In genomic region chr16:81861915-81862314, GRCh38 we compare ENCODE assay signal across 23 cellular contexts.
DNase-seq lines count a peak whose midpoint lies in the region; ATAC-seq, FAIRE-seq and TF ChIP-seq lines count a peak whose summit lies in the region.
"Had no signal": no experiment of that assay in that cellular context is flagged by ENCODE, and none has a peak within 500 bp of the region (broad histone marks: within the 10 kb centered on the region; RNA-seq: fewer than 3 reads in every experiment).

No MANE protein-coding gene starts in this region.

- CTCF ChIA-PET in HepG2 (lab: Yijun Ruan, JAX; ENCODE audit: low intra/inter-chr PET ratio, low total read pairs) = no interaction called here

- FAIRE-seq in HepG2 (lab: Jason Lieb, UNC) = no peak
- FAIRE-seq: bronchial epithelial cell, HTR-8/SVneo had no signal

- H3K4ac ChIP-seq in neuronal stem cell (ENCODE audit: low read length) = no peak overlapping the region

- H3K4me3 ChIP-seq in right lobe of liver = no peak overlapping the region
- no peak overlapping the region for H3K4me3 ChIP-seq in HepG2 (replicated peaks in 1 of 3; ENCODE audit: insufficient read depth in 1 of 3, low read depth in 2 of 3, low read length in 3 of 3)
- H3K4me3 ChIP-seq in esophagus muscularis mucosa = no peak overlapping the region
- no peak overlapping the region for H3K4me3 ChIP-seq in neutrophil (ENCODE audit: low read depth in 1 of 2, low read length in 1 of 2)
- H3K4me3 ChIP-seq in aorta (ENCODE audit: low read length in 2 of 2) = no peak overlapping the region
- H3K4me3 ChIP-seq in neuronal stem cell (ENCODE audit: low read length in 2 of 2) = no peak overlapping the region
- H3K4me3 ChIP-seq: dorsolateral prefrontal cortex had no signal

- peaks cover 13% of the 10 kb centered on the region for H3K4me1 Mint-ChIP-seq in type B pancreatic cell (ENCODE audit: unreplicated experiment)
- H3K4me1 Mint-ChIP-seq: CD4-positive, CD25-positive, alpha-beta regulatory T cell had no signal

- intact Hi-C loops in right lobe of liver (cut with DNase I) (no loop called here), HepG2 (cut with micrococcal nuclease; ENCODE audit: unreplicated experiment) (no loop called here), esophagus muscularis mucosa (cut with DNase I) (no loop called here), aorta (cut with DNase I) (no loop called here)

- H3K36me3 Mint-ChIP-seq in type B pancreatic cell = no peaks in the 10 kb centered on the region
- H3K36me3 Mint-ChIP-seq: activated naive CD8-positive, alpha-beta T cell treated with anti-CD3 and anti-CD28 coated beads, Interleukin-2, amount 10 ng/mL, durations not matched to agents 7 days and 5 days; CD4-positive, CD25-positive, alpha-beta regulatory T cell had no signal

- H3K4me2 ChIP-seq in HepG2 (ENCODE audit: low read depth, low read length) (no peak overlapping the region), neuronal stem cell (ENCODE audit: insufficient read depth, low read length, poor library complexity, severe bottlenecking) (no peak overlapping the region)

- no peaks in the 10 kb centered on the region for H3K79me2 ChIP-seq in HepG2 (ENCODE audit: insufficient read depth, low read length)

- DNase-seq in right lobe of liver (no peak), HepG2 (ENCODE audit: low spot score) (no peak), esophagus muscularis mucosa (ENCODE audit: extremely low spot score) (no peak), aorta (no peak), neuronal stem cell (ENCODE audit: low spot score) (no peak), type B pancreatic cell (ENCODE audit: extremely low spot score, unreplicated experiment) (no peak), activated gamma-delta T cell treated with Interleukin-2 at 50 U/mL for 16 hours (no peak)
- DNase-seq: activated naive CD8-positive, alpha-beta T cell treated with anti-CD3 and anti-CD28 coated beads, Interleukin-2, amount 10 ng/mL, durations not matched to agents 7 days and 5 days; CD4-positive, CD25-positive, alpha-beta regulatory T cell; dorsolateral prefrontal cortex; hypothalamus; kidney glomerular epithelial cell; NCI-H1694; NK-92 treated with Interleukin-12 subunit alpha and Interleukin-12 subunit beta, amount 100 ng/mL, for 24 hours; SHP77; stimulated activated CD4-positive, alpha-beta T cell treated with anti-CD3 and anti-CD28 coated beads, Interleukin-12 subunit alpha, Interleukin-12 subunit beta, amount 100 ng/mL, for 4 hours; stimulated activated naive CD4-positive, alpha-beta T cell had no signal

- no peak overlapping the region for H2BK12ac ChIP-seq in neuronal stem cell (ENCODE audit: low read length)

- H3K27me3 Mint-ChIP-seq in type B pancreatic cell = peaks cover 3% of the 10 kb centered on the region
- H3K27me3 Mint-ChIP-seq: activated naive CD8-positive, alpha-beta T cell treated with anti-CD3 and anti-CD28 coated beads, Interleukin-2, amount 10 ng/mL, durations not matched to agents 7 days and 5 days had no signal

- POLR2A ChIA-PET in HepG2 (lab: Yijun Ruan, JAX) = no interaction called here

- H3K18ac ChIP-seq in neuronal stem cell (ENCODE audit: low read length) = no peak overlapping the region

- no TSS peak for BruUV-seq in HepG2 (replicated peaks; lab: Mats Ljungman, UMichigan)

- H3K9me3 ChIP-seq in right lobe of liver (no peaks in the 10 kb centered on the region), HepG2 (ENCODE audit: low read length) (no peaks in the 10 kb centered on the region), esophagus muscularis mucosa (no peaks in the 10 kb centered on the region), neutrophil (no peaks in the 10 kb centered on the region), aorta (ENCODE audit: control insufficient read depth, low read length) (peaks cover 4% of the 10 kb centered on the region), neuronal stem cell (replicated peaks in 1 of 2; ENCODE audit: control insufficient read depth in 2 of 2, insufficient read depth in 1 of 2, low read depth in 1 of 2, low read length in 2 of 2) (no peaks in the 10 kb centered on the region)

- in situ Hi-C loops in HepG2 (cut with HindIII; ENCODE audit: extremely low pct_ligation_motif_present, low pct_unique_long_range_greater_than_20kb) = no loop called here

- no peak overlapping the region for H2BK5ac ChIP-seq in neuronal stem cell (ENCODE audit: low read length)

- TF ChIP-seq RAD21 in HepG2 (CRISPR knock-in tag; IDR thresholded peaks at IDR 0.05) = no peak

- H3K14ac ChIP-seq in neuronal stem cell (ENCODE audit: low read length) = no peak overlapping the region

- H3K36me3 ChIP-seq in right lobe of liver (no peaks in the 10 kb centered on the region), HepG2 (replicated peaks in 1 of 2; ENCODE audit: control insufficient read depth in 1 of 2, insufficient read depth in 2 of 2, low read length in 2 of 2) (no peaks in the 10 kb centered on the region), esophagus muscularis mucosa (peaks cover 0 to 3% (median 0%) of the 10 kb centered on the region in 4 donors), neutrophil (peaks cover 56% of the 10 kb centered on the region), aorta (ENCODE audit: control insufficient read depth in 1 of 2, insufficient read depth in 2 of 2, low read length in 1 of 2) (no peaks in the 10 kb centered on the region), neuronal stem cell (replicated peaks in 1 of 2; ENCODE audit: control insufficient read depth in 2 of 2, insufficient read depth in 2 of 2, low read length in 2 of 2) (no peaks in the 10 kb centered on the region)

- H2AFZ ChIP-seq in HepG2 (ENCODE audit: low read length) (no peak overlapping the region), neuronal stem cell (ENCODE audit: low read length) (no peak overlapping the region)

- ATAC-seq in right lobe of liver (peak in 3 of 4 donors; percentile 19 to 24 (median 21)), HepG2 (no peak; the same call in 2 of the 3 replicates), aorta (ENCODE audit: low FRiP score) (peak; percentile 77)

- no peaks in the 10 kb centered on the region for H3K27me3 ChIP-seq in right lobe of liver
- H3K27me3 ChIP-seq in HepG2 (ENCODE audit: control insufficient read depth in 1 of 2, insufficient read depth in 2 of 2, low read length in 2 of 2) = peaks cover 6 to 44% of the 10 kb centered on the region in 2 experiments; a peak in 4 of 5 replicates
- peaks cover 0 to 62% (median 0%) of the 10 kb centered on the region in 4 donors for H3K27me3 ChIP-seq in esophagus muscularis mucosa
- H3K27me3 ChIP-seq in neutrophil = no peaks in the 10 kb centered on the region
- no peaks in the 10 kb centered on the region for H3K27me3 ChIP-seq in aorta (ENCODE audit: control insufficient read depth in 1 of 2, insufficient read depth in 2 of 2, low read length in 1 of 2)
- peaks cover 0 to 13% (median 0%) of the 10 kb centered on the region in 3 experiments for H3K27me3 ChIP-seq in neuronal stem cell (ENCODE audit: control insufficient read depth in 3 of 3, insufficient read depth in 3 of 3, low read depth in 1 of 3, low read length in 3 of 3)

- no peak overlapping the region for H2BK15ac ChIP-seq in neuronal stem cell (ENCODE audit: low read length)

- H3K4me1 ChIP-seq in right lobe of liver (no peaks in the 10 kb centered on the region), HepG2 (ENCODE audit: insufficient read depth, low read length) (no peaks in the 10 kb centered on the region), esophagus muscularis mucosa (peaks cover 0 to 16% (median 10%) of the 10 kb centered on the region in 4 donors), neutrophil (ENCODE audit: control insufficient read depth in 1 of 2, insufficient read depth in 1 of 2, low read depth in 1 of 2, low read length in 1 of 2) (peaks cover 46% of the 10 kb centered on the region in 2 experiments), aorta (ENCODE audit: control insufficient read depth in 1 of 2, insufficient read depth in 2 of 2, low read length in 2 of 2) (no peaks in the 10 kb centered on the region), neuronal stem cell (ENCODE audit: control insufficient read depth in 2 of 2, insufficient read depth in 1 of 2, low read depth in 1 of 2, low read length in 2 of 2) (peaks cover 0 to 11% of the 10 kb centered on the region in 2 donors)

- no peaks in the 10 kb centered on the region for H3K9me3 Mint-ChIP-seq in type B pancreatic cell
- H3K9me3 Mint-ChIP-seq: activated naive CD8-positive, alpha-beta T cell treated with anti-CD3 and anti-CD28 coated beads, Interleukin-2, amount 10 ng/mL, durations not matched to agents 7 days and 5 days; activated T-helper 1 cell treated with anti-CD3 and anti-CD28 coated beads, Interleukin-12 subunit alpha, Interleukin-12 subunit beta, Interleukin-2, Interleukin-4 antibody, amounts not matched to agents 30 ng/mL and 10 ng/mL and 1 ng/mL, durations not matched to agents 14 hours and 24 hours and 36 hours; T-helper 1 cell treated with Interleukin-12 subunit alpha and Interleukin-12 subunit beta and Interleukin-4 antibody, amounts not matched to agents 30 μg/mL and 1 μg/mL, for 36 hours had no signal

- H4K91ac ChIP-seq in neuronal stem cell (ENCODE audit: low read depth, low read length, poor library complexity) = no peak overlapping the region

- H3K27ac ChIP-seq in right lobe of liver = peak overlapping the region in 1 of 3 donors; percentile 23
- H3K27ac ChIP-seq in HepG2 (ENCODE audit: extremely low read length, insufficient read depth, low read length) = no peak overlapping the region
- H3K27ac ChIP-seq in esophagus muscularis mucosa (replicated peaks in 1 of 4) = peak overlapping the region; percentile 16 to 63 (median 54)
- H3K27ac ChIP-seq in neutrophil = peak overlapping the region; percentile 98
- H3K27ac ChIP-seq in aorta (ENCODE audit: low read depth in 1 of 2, low read length in 2 of 2) = no peak overlapping the region
- H3K27ac ChIP-seq in neuronal stem cell (replicated peaks; ENCODE audit: low read length) = no peak overlapping the region

- TF ChIP-seq POLR2A in right lobe of liver (IDR thresholded peaks at IDR 0.05) (no peak), HepG2 (IDR thresholded peaks at IDR 0.05; ENCODE audit: insufficient read depth in 1 of 2, low read depth in 2 of 2, low read length in 2 of 2) (no peak), esophagus muscularis mucosa (IDR thresholded peaks at IDR 0.05; ENCODE audit: low read depth) (no peak)

- H2AK5ac ChIP-seq in neuronal stem cell (ENCODE audit: low read depth, low read length) = no peak overlapping the region

- no peak overlapping the region for H3K27ac Mint-ChIP-seq in type B pancreatic cell
- H3K27ac Mint-ChIP-seq: activated naive CD8-positive, alpha-beta T cell treated with anti-CD3 and anti-CD28 coated beads, Interleukin-2, amount 10 ng/mL, durations not matched to agents 7 days and 5 days; activated T-helper 1 cell treated with anti-CD3 and anti-CD28 coated beads, Interleukin-12 subunit alpha, Interleukin-12 subunit beta, Interleukin-2, Interleukin-4 antibody, amounts not matched to agents 30 ng/mL and 10 ng/mL and 1 ng/mL, durations not matched to agents 14 hours and 24 hours and 36 hours; CD4-positive, CD25-positive, alpha-beta regulatory T cell; progenitor cell of endocrine pancreas; T-helper 1 cell treated with Interleukin-12 subunit alpha and Interleukin-12 subunit beta and Interleukin-4 antibody, amounts not matched to agents 30 μg/mL and 1 μg/mL, for 36 hours had no signal

- no peaks in the 10 kb centered on the region for H3K79me1 ChIP-seq in neuronal stem cell (ENCODE audit: low read depth, low read length)

- H3K9ac ChIP-seq in HepG2 (ENCODE audit: insufficient read depth, low read depth, low read length) (no peak overlapping the region), neuronal stem cell (ENCODE audit: low read depth, low read length, poor library complexity) (no peak overlapping the region)

- no peak overlapping the region for H3K4me3 Mint-ChIP-seq in type B pancreatic cell
- H3K4me3 Mint-ChIP-seq: activated naive CD8-positive, alpha-beta T cell treated with anti-CD3 and anti-CD28 coated beads, Interleukin-2, amount 10 ng/mL, durations not matched to agents 7 days and 5 days; activated T-helper 1 cell treated with anti-CD3 and anti-CD28 coated beads, Interleukin-12 subunit alpha, Interleukin-12 subunit beta, Interleukin-2, Interleukin-4 antibody, amounts not matched to agents 30 ng/mL and 10 ng/mL and 1 ng/mL, durations not matched to agents 14 hours and 24 hours and 36 hours; CD4-positive, CD25-positive, alpha-beta regulatory T cell; T-helper 1 cell treated with Interleukin-12 subunit alpha and Interleukin-12 subunit beta and Interleukin-4 antibody, amounts not matched to agents 30 μg/mL and 1 μg/mL, for 36 hours had no signal

- 66% methylated on average over 7 of the region's 7 CpGs for WGBS in right lobe of liver (ENCODE audit: insufficient coverage, low coverage, low lambda C conversion rate, missing lambda C conversion rate)
- WGBS in HepG2 (ENCODE audit: low lambda C conversion rate) = 10% methylated on average over 7 of the region's 7 CpGs
- WGBS in esophagus muscularis mucosa = 43% methylated on average over 6 of the region's 7 CpGs
- 10 to 12% methylated on average over 7 of the region's 7 CpGs for WGBS in aorta, 2 donors
- WGBS in neuronal stem cell (ENCODE audit: extremely low coverage in 2 of 2, insufficient read length in 2 of 2, insufficient replicate concordance in 1 of 2), 2 donors = no CpG with 5 or more reads among the region's 7 CpGs

- no peak overlapping the region for H3K23ac ChIP-seq in neuronal stem cell (ENCODE audit: low read depth, low read length, poor library complexity)

- no peak overlapping the region for H4K8ac ChIP-seq in neuronal stem cell (ENCODE audit: low read depth, low read length)

- no peaks in the 10 kb centered on the region for H4K20me1 ChIP-seq in HepG2 (ENCODE audit: insufficient read depth, low read length)

- TF ChIP-seq EP300 in HepG2 (IDR thresholded peaks at IDR 0.05; ENCODE audit: low read depth in 2 of 2, low read length in 2 of 2) (no peak), HepG2 (CRISPR knock-in tag; IDR thresholded peaks at IDR 0.05; ENCODE audit: borderline replicate concordance) (no peak), esophagus muscularis mucosa (IDR thresholded peaks at IDR 0.05) (no peak)

- TF ChIP-seq CTCF in right lobe of liver (IDR thresholded peaks at IDR 0.05) (no peak), HepG2 (CRISPR knock-in tag; IDR thresholded peaks at IDR 0.05) (no peak), esophagus muscularis mucosa (IDR thresholded peaks at IDR 0.05) (no peak), neutrophil (IDR thresholded peaks at IDR 0.05) (no peak), type B pancreatic cell (conservative IDR thresholded peaks at IDR 0.05) (no peak)

- H2BK120ac ChIP-seq in neuronal stem cell (ENCODE audit: low read depth, low read length) = no peak overlapping the region

Comparison
In these comparisons a context has a peak if more than half of its experiments do, and no peak if none do; other contexts are left out.
1. H3K27ac ChIP-seq: peak in esophagus muscularis mucosa (4 of 4) and neutrophil (single experiment); none in HepG2 (single experiment), aorta (0 of 2) and neuronal stem cell (single experiment).